21 cellular contexts compared by ENCODE assay signal in genomic region chr1:7745783-7746182, GRCh38. TPM values are rescaled to one million over a fixed set of nuclear protein-coding genes. Genes with fewer than 3 reads are reported as not detected.
DNase-seq lines count a peak whose midpoint lies in the region; ATAC-seq and TF ChIP-seq lines count a peak whose summit lies in the region.
"Had no signal": no experiment of that assay in that cellular context is flagged by ENCODE, and none has a peak within 500 bp of the region (broad histone marks: within the 10 kb centered on the region; RNA-seq: fewer than 3 reads in every experiment).

No MANE protein-coding gene starts in this region.

- H3K27ac ChIP-seq in suprapubic skin (peak overlapping the region; percentile 67), Karpas-422 (ENCODE audit: low read length) (no peak overlapping the region)
- H3K27ac ChIP-seq: heart right ventricle, sigmoid colon had no signal

- TF ChIP-seq POLR2A in suprapubic skin (IDR thresholded peaks at IDR 0.05): no peak

- TF ChIP-seq CTCF in suprapubic skin (IDR thresholded peaks at IDR 0.05): no peak

- H4K20me1 ChIP-seq in Karpas-422 (ENCODE audit: insufficient read depth, low read depth, low read length): no peaks in the 10 kb centered on the region

- 69% methylated on average over 10 of the region's 10 CpGs for WGBS in suprapubic skin

- peak overlapping the region; percentile 4 for H3K4me3 ChIP-seq in suprapubic skin
- no peak overlapping the region for H3K4me3 ChIP-seq in Karpas-422 (ENCODE audit: low read length)
- H3K4me3 ChIP-seq: heart right ventricle, sigmoid colon had no signal

- H3K4me2 ChIP-seq in Karpas-422 (ENCODE audit: low read depth, low read length, poor library complexity, severe bottlenecking): no peak overlapping the region

- no peaks in the 10 kb centered on the region for H3K9me3 ChIP-seq in suprapubic skin
- no peaks in the 10 kb centered on the region for H3K9me3 ChIP-seq in Karpas-422 (ENCODE audit: low read length)
- H3K9me3 ChIP-seq: heart right ventricle, sigmoid colon had no signal

- ATAC-seq in GM18873 (IDR thresholded peaks at IDR 0.05; ENCODE audit: low FRiP score, unreplicated experiment): no peak
- ATAC-seq: heart right ventricle; stimulated activated naive B cell treated with anti-CD40 and anti-IgM and Interleukin-4, amounts not matched to agents 10 μg/mL and 1 μg/mL and 100 μg/mL, for 72 hours had no signal

- H3K36me3 ChIP-seq in suprapubic skin (no peaks in the 10 kb centered on the region), Karpas-422 (ENCODE audit: insufficient read depth, low read length) (no peaks in the 10 kb centered on the region)

- no peak overlapping the region for H2AFZ ChIP-seq in Karpas-422 (ENCODE audit: low read length)

- DNase-seq in RPMI8226 (peak; percentile 47), T47D (ENCODE audit: low read depth in 1 of 2, low spot score in 1 of 2) (peak; percentile 47 to 88), kidney tubule cell (ENCODE audit: low spot score) (peak; percentile 66), suprapubic skin (ENCODE audit: low spot score in 2 of 2) (no peak), Karpas-422 (no peak), HCEC 1CT (no peak), NCI-H1417 (lab: John Stamatoyannopoulos, UW) (no peak)
- DNase-seq: activated CD4-positive, alpha-beta T cell treated with anti-CD3 and anti-CD28 coated beads for 1 hour; activated CD8-positive, alpha-beta memory T cell treated with anti-CD3 and anti-CD28 coated beads for 24 hours; activated gamma-delta T cell; CD8-positive, alpha-beta memory T cell; DMS153; GOT3; heart right ventricle; NCI-H2081 treated with DMSO at 0.1 percent for 48 hours; NCI-H345; NCI-H82; sigmoid colon; stimulated activated CD4-positive, alpha-beta T cell treated with anti-CD3 and anti-CD28 coated beads, Interleukin-15, amount 100 ng/mL, for 24 hours; stimulated activated naive B cell treated with anti-CD40 and anti-IgM and Interleukin-4, amounts not matched to agents 10 μg/mL and 1 μg/mL and 100 μg/mL, for 72 hours had no signal

- H3K9ac ChIP-seq in Karpas-422 (ENCODE audit: low read length): no peak overlapping the region

- H3K79me2 ChIP-seq in Karpas-422 (ENCODE audit: low read length): no peaks in the 10 kb centered on the region

- TF ChIP-seq EP300 in suprapubic skin (IDR thresholded peaks at IDR 0.05): no peak

- no peaks in the 10 kb centered on the region for H3K9me2 ChIP-seq in Karpas-422 (replicated peaks; ENCODE audit: insufficient read depth, low read length)

- H3K27me3 ChIP-seq in suprapubic skin (no peaks in the 10 kb centered on the region), Karpas-422 (ENCODE audit: low read length) (no peaks in the 10 kb centered on the region)
- H3K27me3 ChIP-seq: heart right ventricle, sigmoid colon had no signal

- in situ Hi-C loops in T47D (cut with HindIII; ENCODE audit: low pct_unique_long_range_greater_than_20kb, low sequenced_read_pairs): no loop called here

- H3K4me1 ChIP-seq in suprapubic skin: peaks cover 15% of the 10 kb centered on the region
- H3K4me1 ChIP-seq in Karpas-422 (ENCODE audit: low read length): 0 out of 2 replicates have a peak, but pooled peaks cover 5% of the 10 kb centered on the region
- H3K4me1 ChIP-seq: heart right ventricle, sigmoid colon had no signal

RNA-seq across cellular contexts. Expression of gene VAMP3, which starts 25.3 kb away (rescaled TPM):
- total RNA-seq in suprapubic skin: 10 to 100 TPM; 62.8 to 79.9 (median 76.4) TPM
- total RNA-seq in Karpas-422 (2014; rRNA removed; shearing (Covaris generic); ENCODE audit: low replicate concordance): 11.6 and 14.9 TPM in 2 replicates

RNA-seq across cellular contexts. Expression of gene PER3, which starts 38.3 kb away (rescaled TPM):
- 10 to 100 TPM in 3 of 4 donors, 1 to 10 TPM in 1; 9.2 to 46.0 (median 19.1) TPM for total RNA-seq in suprapubic skin
- 0.51 and 3.5 TPM in 2 replicates for total RNA-seq in Karpas-422 (2014; rRNA removed; shearing (Covaris generic); ENCODE audit: low replicate concordance)

Comparison
In these comparisons a context has a peak if more than half of its experiments do, and no peak if none do; other contexts are left out.
1. DNase-seq: peak in RPMI8226 (single experiment), T47D (2 of 2) and kidney tubule cell (single experiment); none in suprapubic skin (0 of 2), Karpas-422 (single experiment), HCEC 1CT (single experiment) and NCI-H1417 (0 of 3).